ENCODE assay signal across 18 cellular contexts in the genomic region with DNA sequence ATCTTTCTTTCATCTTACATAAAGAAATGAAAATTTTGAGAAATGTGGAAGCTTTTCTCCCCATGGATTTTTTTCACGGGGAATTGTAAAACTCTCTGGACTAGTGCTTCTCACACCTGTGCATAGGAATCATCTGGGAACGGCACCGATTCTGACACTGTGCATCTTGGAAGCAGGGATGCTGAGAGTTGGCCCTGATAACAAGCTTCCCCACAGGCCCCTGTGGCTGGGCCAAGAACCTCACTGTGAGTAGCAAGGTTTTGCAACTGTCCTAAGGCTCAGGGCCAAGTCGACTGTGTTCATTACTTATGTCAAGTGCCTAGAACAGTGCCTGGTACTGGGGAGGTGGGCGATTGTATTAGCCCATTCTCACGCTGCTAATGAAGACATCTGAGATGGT.
A peak's percentile ranks its signal among the peaks of the same experiment; 100 is the strongest.
DNase-seq lines count a peak whose midpoint lies in the region; TF ChIP-seq lines count a peak whose summit lies in the region.
"Had no signal": no experiment of that assay in that cellular context is flagged by ENCODE, and none has a peak within 500 bp of the region (broad histone marks: within the 10 kb centered on the region; RNA-seq: fewer than 3 reads in every experiment).

No MANE protein-coding gene starts in this region.

- H3K27ac ChIP-seq in iPS-18a (ENCODE audit: low read length) = no peak overlapping the region
- H3K27ac ChIP-seq in neural progenitor cell = no peak overlapping the region
- no peak overlapping the region for H3K27ac ChIP-seq in neuronal stem cell (replicated peaks; ENCODE audit: low read length)
- H3K27ac ChIP-seq: BLaER1 had no signal

- no peak overlapping the region for H3K18ac ChIP-seq in neuronal stem cell (ENCODE audit: low read length)

- H3K9me3 Mint-ChIP-seq in progenitor cell of endocrine pancreas (ENCODE audit: low read depth) (no peaks in the 10 kb centered on the region), neural progenitor cell (peaks cover 4% of the 10 kb centered on the region)

- peaks cover 59% of the 10 kb centered on the region for H3K4me1 Mint-ChIP-seq in progenitor cell of endocrine pancreas (ENCODE audit: low read depth)
- peaks cover 41% of the 10 kb centered on the region for H3K4me1 Mint-ChIP-seq in neural progenitor cell
- H3K4me1 Mint-ChIP-seq: CD14-positive monocyte; CD4-positive, alpha-beta memory T cell had no signal

- no peak overlapping the region for H4K91ac ChIP-seq in neuronal stem cell (ENCODE audit: low read depth, low read length, poor library complexity)

- no peak overlapping the region for H2BK5ac ChIP-seq in neuronal stem cell (ENCODE audit: low read length)

- H3K4me3 Mint-ChIP-seq in progenitor cell of endocrine pancreas (ENCODE audit: low read depth) (no peak overlapping the region), neural progenitor cell (no peak overlapping the region)
- H3K4me3 Mint-ChIP-seq: CD14-positive monocyte; CD4-positive, alpha-beta memory T cell; HFFc6 had no signal

- no peak overlapping the region for H3K23ac ChIP-seq in neuronal stem cell (ENCODE audit: low read depth, low read length, poor library complexity)

- H3K4me2 ChIP-seq in neural progenitor cell = no peak overlapping the region
- no peak overlapping the region for H3K4me2 ChIP-seq in neuronal stem cell (ENCODE audit: insufficient read depth, low read length, poor library complexity, severe bottlenecking)
- H3K4me2 ChIP-seq: BLaER1 had no signal

- H3K27ac Mint-ChIP-seq in progenitor cell of endocrine pancreas (peak overlapping the region; percentile 96), neural progenitor cell (no peak overlapping the region)
- H3K27ac Mint-ChIP-seq: CD14-positive monocyte; CD4-positive, alpha-beta memory T cell; HFFc6 had no signal

- peaks cover 8% of the 10 kb centered on the region for H3K4me1 ChIP-seq in iPS-18a (ENCODE audit: control insufficient read depth, low read depth, low read length)
- H3K4me1 ChIP-seq in neural progenitor cell = peaks cover 21% of the 10 kb centered on the region
- H3K4me1 ChIP-seq in neuronal stem cell (ENCODE audit: control insufficient read depth in 2 of 2, insufficient read depth in 1 of 2, low read depth in 1 of 2, low read length in 2 of 2) = peaks cover 0 to 8% of the 10 kb centered on the region in 2 donors
- H3K4me1 ChIP-seq: BLaER1 had no signal

- no peaks in the 10 kb centered on the region for H3K79me1 ChIP-seq in neuronal stem cell (ENCODE audit: low read depth, low read length)

- no peak overlapping the region for H3K4ac ChIP-seq in neuronal stem cell (ENCODE audit: low read length)

- no CpG with 5 or more reads among the region's 6 CpGs for WGBS in neuronal stem cell (ENCODE audit: extremely low coverage in 2 of 2, insufficient read length in 2 of 2, insufficient replicate concordance in 1 of 2), 2 donors

- H3K27me3 Mint-ChIP-seq in progenitor cell of endocrine pancreas (no peaks in the 10 kb centered on the region), neural progenitor cell (ENCODE audit: insufficient read depth, low read depth) (peaks cover 12% of the 10 kb centered on the region)
- H3K27me3 Mint-ChIP-seq: CD4-positive, alpha-beta memory T cell had no signal

- DNase-seq in G401 (ENCODE audit: low spot score) = peak; percentile 90
- DNase-seq in cerebellar cortex (ENCODE audit: low spot score) = peak; percentile 88
- DNase-seq in progenitor cell of endocrine pancreas (ENCODE audit: low spot score, unreplicated experiment) = no peak
- DNase-seq in neural progenitor cell (ENCODE audit: low spot score) = no peak
- DNase-seq in neuronal stem cell (ENCODE audit: low spot score) = no peak
- no peak for DNase-seq in DMS 273 (lab: John Stamatoyannopoulos, UW; ENCODE audit: unreplicated experiment)
- no peak for DNase-seq in DMS53 treated with DMSO at 0.1 percent for 48 hours (lab: John Stamatoyannopoulos, UW; ENCODE audit: unreplicated experiment)
- DNase-seq: 8988T; CD4-positive, alpha-beta memory T cell; DND-41; EL; GOT3; H7; HFFc6; IMR-90 had no signal

- H2AFZ ChIP-seq in neural progenitor cell (replicated peaks) = no peak overlapping the region
- no peak overlapping the region for H2AFZ ChIP-seq in neuronal stem cell (ENCODE audit: low read length)

- H3K4me3 ChIP-seq in iPS-18a (ENCODE audit: low read length) (no peak overlapping the region), neural progenitor cell (no peak overlapping the region), neuronal stem cell (ENCODE audit: low read length in 2 of 2) (no peak overlapping the region)
- H3K4me3 ChIP-seq: BLaER1 had no signal

- H3F3A ChIP-seq in neural progenitor cell (ENCODE audit: low read depth) = no peaks in the 10 kb centered on the region

- H2AK5ac ChIP-seq in neuronal stem cell (ENCODE audit: low read depth, low read length) = no peak overlapping the region

- H3K36me3 Mint-ChIP-seq in progenitor cell of endocrine pancreas (ENCODE audit: insufficient read depth) (peaks cover 15% of the 10 kb centered on the region), neural progenitor cell (peaks cover 2% of the 10 kb centered on the region)
- H3K36me3 Mint-ChIP-seq: CD14-positive monocyte had no signal

- TF ChIP-seq CTCF in progenitor cell of endocrine pancreas (IDR thresholded peaks at IDR 0.05; ENCODE audit: unreplicated experiment) = no peak
- TF ChIP-seq CTCF in neural progenitor cell (IDR thresholded peaks at IDR 0.05) = no peak

- H3K36me3 ChIP-seq in iPS-18a (ENCODE audit: control insufficient read depth, low read depth, low read length) = no peaks in the 10 kb centered on the region
- no peaks in the 10 kb centered on the region for H3K36me3 ChIP-seq in neural progenitor cell
- no peaks in the 10 kb centered on the region for H3K36me3 ChIP-seq in neuronal stem cell (replicated peaks in 1 of 2; ENCODE audit: control insufficient read depth in 2 of 2, insufficient read depth in 2 of 2, low read length in 2 of 2)
- H3K36me3 ChIP-seq: BLaER1 had no signal

- H3K79me2 ChIP-seq in neural progenitor cell (ENCODE audit: low read depth) = no peaks in the 10 kb centered on the region

- H2BK15ac ChIP-seq in neuronal stem cell (ENCODE audit: low read length) = no peak overlapping the region

- H3K9me3 ChIP-seq in iPS-18a (ENCODE audit: control insufficient read depth, low read depth, low read length) = no peaks in the 10 kb centered on the region
- H3K9me3 ChIP-seq in neural progenitor cell (ENCODE audit: low read depth) = no peaks in the 10 kb centered on the region
- no peaks in the 10 kb centered on the region for H3K9me3 ChIP-seq in neuronal stem cell (replicated peaks in 1 of 2; ENCODE audit: control insufficient read depth in 2 of 2, insufficient read depth in 1 of 2, low read depth in 1 of 2, low read length in 2 of 2)

- no peak overlapping the region for H2BK120ac ChIP-seq in neuronal stem cell (ENCODE audit: low read depth, low read length)

- peak overlapping the region; percentile 8 for H3K9ac ChIP-seq in iPS-18a (ENCODE audit: low read length)
- H3K9ac ChIP-seq in neural progenitor cell = no peak overlapping the region
- no peak overlapping the region for H3K9ac ChIP-seq in neuronal stem cell (ENCODE audit: low read depth, low read length, poor library complexity)
- H3K9ac ChIP-seq: BLaER1 had no signal

- in situ Hi-C loops in G401 (cut with HindIII; ENCODE audit: low sequenced_read_pairs) = no loop called here

- H4K8ac ChIP-seq in neuronal stem cell (ENCODE audit: low read depth, low read length) = no peak overlapping the region

- H3K27me3 ChIP-seq in iPS-18a (ENCODE audit: control insufficient read depth, insufficient read depth, low read length) = no peaks in the 10 kb centered on the region
- no peaks in the 10 kb centered on the region for H3K27me3 ChIP-seq in neural progenitor cell
- H3K27me3 ChIP-seq in neuronal stem cell (ENCODE audit: control insufficient read depth in 3 of 3, insufficient read depth in 3 of 3, low read depth in 1 of 3, low read length in 3 of 3) = no peaks in the 10 kb centered on the region
- H3K27me3 ChIP-seq: BLaER1 had no signal

- no peak overlapping the region for H3K14ac ChIP-seq in neuronal stem cell (ENCODE audit: low read length)

- H2BK12ac ChIP-seq in neuronal stem cell (ENCODE audit: low read length) = no peak overlapping the region

- H4K20me1 ChIP-seq in neural progenitor cell (ENCODE audit: low read depth) = no peaks in the 10 kb centered on the region
- H4K20me1 ChIP-seq: BLaER1 had no signal

Comparison
In these comparisons a context has a peak if more than half of its experiments do, and no peak if none do; other contexts are left out.
1. DNase-seq: peak in G401 (single experiment) and cerebellar cortex (single experiment); none in progenitor cell of endocrine pancreas (single experiment), neural progenitor cell (single experiment), neuronal stem cell (single experiment), DMS 273 (single experiment) and DMS53 treated with DMSO at 0.1 percent for 48 hours (single experiment).